9 cellular contexts compared by ENCODE assay signal in the genomic region with DNA sequence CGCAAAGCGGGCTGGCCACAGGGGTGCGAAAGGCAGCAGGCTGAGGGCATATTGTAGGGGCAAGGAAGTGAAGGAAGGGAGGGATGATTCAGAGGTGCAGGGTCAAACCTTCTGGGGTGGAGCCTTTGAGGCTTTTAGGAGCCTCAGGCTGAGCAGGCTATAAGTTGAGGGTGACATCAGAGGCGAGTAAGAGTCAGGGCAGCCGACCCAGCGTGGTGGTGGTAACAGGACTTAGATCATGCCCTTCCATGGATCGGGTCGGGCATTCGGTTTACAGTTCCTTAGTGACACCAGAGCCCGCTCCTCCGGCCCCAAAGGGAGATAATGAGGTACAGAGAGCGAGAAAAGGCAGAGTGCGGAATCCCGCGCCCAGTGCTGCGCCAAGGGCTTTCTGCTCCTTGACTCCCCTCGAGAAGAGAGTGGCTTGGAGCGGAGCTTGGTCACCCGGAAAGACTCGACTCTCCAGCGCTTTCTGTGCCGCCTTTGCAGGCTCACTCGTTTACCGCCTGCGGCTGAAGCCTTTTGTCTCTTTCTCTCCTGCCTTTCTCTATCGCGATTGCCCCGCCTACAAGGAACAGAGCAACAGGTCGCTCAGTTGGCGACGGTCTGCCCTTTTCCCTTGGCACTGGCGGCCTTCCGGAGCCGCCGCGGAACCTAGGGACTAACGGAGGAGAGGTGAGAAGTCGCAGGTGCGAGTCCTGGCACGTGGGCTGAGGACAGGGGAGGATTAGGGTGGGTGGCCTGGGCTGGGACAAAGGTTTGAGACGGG. TPM values are rescaled to one million over a fixed set of nuclear protein-coding genes. Genes with fewer than 3 reads are reported as not detected.
DNase-seq lines count a peak whose midpoint lies in the region; FAIRE-seq and TF ChIP-seq lines count a peak whose summit lies in the region.
"Had no signal": no experiment of that assay in that cellular context is flagged by ENCODE, and none has a peak within 500 bp of the region (broad histone marks: within the 10 kb centered on the region; RNA-seq: fewer than 3 reads in every experiment).

No MANE protein-coding gene starts in this region.

- peaks cover 48% of the 10 kb centered on the region for H3K4me1 Mint-ChIP-seq in activated T-helper 1 cell treated with anti-CD3 and anti-CD28 coated beads, Interleukin-12 subunit alpha, Interleukin-12 subunit beta, Interleukin-2, Interleukin-4 antibody, amounts not matched to agents 30 ng/mL and 10 ng/mL and 1 ng/mL, durations not matched to agents 14 hours and 24 hours and 36 hours (ENCODE audit: low read depth)
- H3K4me1 Mint-ChIP-seq in immature natural killer cell = peaks cover 46 to 48% of the 10 kb centered on the region in 2 donors

- peaks cover 38% of the 10 kb centered on the region for H3K36me3 Mint-ChIP-seq in activated T-helper 1 cell treated with anti-CD3 and anti-CD28 coated beads, Interleukin-12 subunit alpha, Interleukin-12 subunit beta, Interleukin-2, Interleukin-4 antibody, amounts not matched to agents 30 ng/mL and 10 ng/mL and 1 ng/mL, durations not matched to agents 14 hours and 24 hours and 36 hours (ENCODE audit: low read depth)
- H3K36me3 Mint-ChIP-seq in immature natural killer cell = peaks cover 6 to 12% (median 7%) of the 10 kb centered on the region in 3 donors

- H3K9me3 Mint-ChIP-seq in activated T-helper 1 cell treated with anti-CD3 and anti-CD28 coated beads, Interleukin-12 subunit alpha, Interleukin-12 subunit beta, Interleukin-2, Interleukin-4 antibody, amounts not matched to agents 30 ng/mL and 10 ng/mL and 1 ng/mL, durations not matched to agents 14 hours and 24 hours and 36 hours = no peaks in the 10 kb centered on the region
- no peaks in the 10 kb centered on the region for H3K9me3 Mint-ChIP-seq in immature natural killer cell

- peak overlapping the region; percentile 85 for H3K27ac Mint-ChIP-seq in activated T-helper 1 cell treated with anti-CD3 and anti-CD28 coated beads, Interleukin-12 subunit alpha, Interleukin-12 subunit beta, Interleukin-2, Interleukin-4 antibody, amounts not matched to agents 30 ng/mL and 10 ng/mL and 1 ng/mL, durations not matched to agents 14 hours and 24 hours and 36 hours
- peak overlapping the region; percentile 35 to 92 (median 78) for H3K27ac Mint-ChIP-seq in immature natural killer cell

- H3K4me2 ChIP-seq in GM23248 (ENCODE audit: unreplicated experiment) (peak overlapping the region; percentile 96), Karpas-422 (ENCODE audit: low read depth, low read length, poor library complexity, severe bottlenecking) (no peak overlapping the region)

- H3K9me3 ChIP-seq in GM23248 (ENCODE audit: low read depth) (no peaks in the 10 kb centered on the region), stomach (no peaks in the 10 kb centered on the region), Karpas-422 (ENCODE audit: low read length) (no peaks in the 10 kb centered on the region)

- H3K4me3 Mint-ChIP-seq in activated T-helper 1 cell treated with anti-CD3 and anti-CD28 coated beads, Interleukin-12 subunit alpha, Interleukin-12 subunit beta, Interleukin-2, Interleukin-4 antibody, amounts not matched to agents 30 ng/mL and 10 ng/mL and 1 ng/mL, durations not matched to agents 14 hours and 24 hours and 36 hours = peak overlapping the region; percentile 93
- peak overlapping the region; percentile 90 to 98 (median 93) for H3K4me3 Mint-ChIP-seq in immature natural killer cell

- no peaks in the 10 kb centered on the region for H3K79me2 ChIP-seq in GM23248 (ENCODE audit: insufficient read depth)
- H3K79me2 ChIP-seq in Karpas-422 (ENCODE audit: low read length) = peaks cover 11% of the 10 kb centered on the region

- 0 out of 2 replicates have a peak overlapping the region, but pooled peaks have one; percentile 4 for H3K9ac ChIP-seq in GM23248
- H3K9ac ChIP-seq in Karpas-422 (ENCODE audit: low read length) = no peak overlapping the region

- H3K27ac ChIP-seq in 22Rv1 (peak overlapping the region; percentile 97), GM23248 (no peak overlapping the region), stomach (peak overlapping the region in 2 of 5 donors; percentile 45 to 51), Karpas-422 (ENCODE audit: low read length) (no peak overlapping the region)

- no peaks in the 10 kb centered on the region for H3F3A ChIP-seq in GM23248 (ENCODE audit: insufficient read depth)

- H3K27me3 ChIP-seq in GM23248 (replicated peaks; ENCODE audit: insufficient read depth) = no peaks in the 10 kb centered on the region
- peaks cover 0 to 71% (median 30%) of the 10 kb centered on the region in 3 donors for H3K27me3 ChIP-seq in stomach
- no peaks in the 10 kb centered on the region for H3K27me3 ChIP-seq in Karpas-422 (ENCODE audit: low read length)

- TF ChIP-seq POLR2A in stomach (IDR thresholded peaks at IDR 0.05) = no peak

- DNase-seq in GM23248 (peak; percentile 63), immature natural killer cell (no peak), stomach (peak; percentile 40), Karpas-422 (no peak), D721Med (ENCODE audit: insufficient read length, low spot score) (no peak)
- DNase-seq in activated T-helper 1 cell treated with anti-CD3 and anti-CD28 coated beads, Interleukin-12 subunit alpha, Interleukin-12 subunit beta, Interleukin-2, Interleukin-4 antibody, amounts not matched to agents 30 ng/mL and 10 ng/mL and 1 ng/mL, durations not matched to agents 14 hours and 24 hours and 36 hours (ENCODE audit: low spot score) = no peak
- no peak for DNase-seq in effector CD4-positive, alpha-beta T cell

- in situ Hi-C loops in GM23248 (cut with MboI) = no loop called here

- intact Hi-C loops in activated T-helper 1 cell treated with anti-CD3 and anti-CD28 coated beads, Interleukin-12 subunit alpha, Interleukin-12 subunit beta, Interleukin-2, Interleukin-4 antibody, amounts not matched to agents 30 ng/mL and 10 ng/mL and 1 ng/mL, durations not matched to agents 14 hours and 24 hours and 36 hours (cut with micrococcal nuclease) = loop anchor here (1.0 kb wide), 4 partner anchors 9 to 31 kb away; a partner anchor contains a TSS
- intact Hi-C loops in stomach (cut with DNase I; ENCODE audit: low total_unique reads) = no loop called here

- H3K4me3 ChIP-seq in GM23248 (peak overlapping the region; percentile 68), stomach (peak overlapping the region; percentile 26 to 56 (median 41)), Karpas-422 (ENCODE audit: low read length) (no peak overlapping the region)

- H3K4me1 ChIP-seq in GM23248 (ENCODE audit: insufficient read depth) (peaks cover 10% of the 10 kb centered on the region), stomach (peaks cover 41 to 54% (median 52%) of the 10 kb centered on the region in 4 donors), Karpas-422 (ENCODE audit: low read length) (peaks cover 25% of the 10 kb centered on the region)

- FAIRE-seq in D721Med (lab: Jason Lieb, UNC) = no peak
- FAIRE-seq: colon had no signal

- no peak for TF ChIP-seq EP300 in stomach (IDR thresholded peaks at IDR 0.05)

- H3K9me2 ChIP-seq in GM23248 (ENCODE audit: insufficient read depth) (no peaks in the 10 kb centered on the region), Karpas-422 (replicated peaks; ENCODE audit: insufficient read depth, low read length) (no peaks in the 10 kb centered on the region)

- peaks cover 44% of the 10 kb centered on the region for H3K27me3 Mint-ChIP-seq in activated T-helper 1 cell treated with anti-CD3 and anti-CD28 coated beads, Interleukin-12 subunit alpha, Interleukin-12 subunit beta, Interleukin-2, Interleukin-4 antibody, amounts not matched to agents 30 ng/mL and 10 ng/mL and 1 ng/mL, durations not matched to agents 14 hours and 24 hours and 36 hours (ENCODE audit: insufficient read depth)
- peaks cover 8 to 15% (median 11%) of the 10 kb centered on the region in 3 donors for H3K27me3 Mint-ChIP-seq in immature natural killer cell (ENCODE audit: low read depth in 3 of 3)

- H2AFZ ChIP-seq in GM23248 = peak overlapping the region; percentile 68
- H2AFZ ChIP-seq in Karpas-422 (ENCODE audit: low read length) = no peak overlapping the region

- H4K20me1 ChIP-seq in GM23248 (ENCODE audit: insufficient read depth) = no peaks in the 10 kb centered on the region
- no peaks in the 10 kb centered on the region for H4K20me1 ChIP-seq in Karpas-422 (ENCODE audit: insufficient read depth, low read depth, low read length)

- H3K36me3 ChIP-seq in GM23248 (ENCODE audit: low read depth) (no peaks in the 10 kb centered on the region; the same call in 1 of the 2 replicates), stomach (peaks cover 4 to 10% (median 8%) of the 10 kb centered on the region in 4 donors), Karpas-422 (ENCODE audit: insufficient read depth, low read length) (peaks cover 6% of the 10 kb centered on the region; the same call in 1 of the 2 replicates)

- no peak for TF ChIP-seq CTCF in 22Rv1 (IDR thresholded peaks at IDR 0.05)
- TF ChIP-seq CTCF in stomach (IDR thresholded peaks at IDR 0.05) = no peak
- no peak for TF ChIP-seq CTCF in D721Med (IDR thresholded peaks at IDR 0.05; ENCODE audit: insufficient read depth, missing control alignments)

- 3% methylated on average over 38 to 41 of the region's 41 CpGs for WGBS in GM23248 (ENCODE audit: low coverage in 1 of 2, low lambda C conversion rate in 2 of 2, missing lambda C conversion rate in 2 of 2), 2 experiments
- WGBS in stomach, 5 donors = 2 to 3% (median 2%) methylated on average over 39 to 41 of the region's 41 CpGs

RNA-seq across cellular contexts. Expression of a gene that starts 0.7 kb away (rescaled TPM):
- total RNA-seq in GM23248 (2014; rRNA removed; shearing (Covaris generic)) = 0.38 and 4.6 TPM in 2 replicates
- polyA plus RNA-seq in GM23248 (2016; fragmentation: Nextera tagmentation; extraction: Ambion mirVana) (0.87 and 1.1 TPM in 2 replicates), immature natural killer cell (not detected), stomach (1 to 10 TPM; 1.1 to 2.3 (median 1.2) TPM)
- total RNA-seq in activated T-helper 1 cell treated with anti-CD3 and anti-CD28 coated beads, Interleukin-12 subunit alpha, Interleukin-12 subunit beta, Interleukin-2, Interleukin-4 antibody, amounts not matched to agents 30 ng/mL and 10 ng/mL and 1 ng/mL, durations not matched to agents 14 hours and 24 hours and 36 hours = 0.54 and 1.1 TPM in 2 replicates
- 1 to 10 TPM in 2 of 5 donors, not detected in 3; 1.1 to 2.6 TPM for total RNA-seq in stomach
- 7.2 and 15.8 TPM in 2 replicates for total RNA-seq in Karpas-422 (2014; rRNA removed; shearing (Covaris generic); ENCODE audit: low replicate concordance)

RNA-seq across cellular contexts. Expression of a gene that starts 8.8 kb away (rescaled TPM):
- 15.6 and 24.1 TPM in 2 replicates for total RNA-seq in GM23248 (2014; rRNA removed; shearing (Covaris generic))
- polyA plus RNA-seq in GM23248 (2016; fragmentation: Nextera tagmentation; extraction: Ambion mirVana) (23.5 and 24.8 TPM in 2 replicates), immature natural killer cell (10 to 100 TPM; 18.8 to 22.8 (median 19.5) TPM), stomach (10 to 100 TPM; 14.7 to 20.8 (median 18.1) TPM)
- total RNA-seq in activated T-helper 1 cell treated with anti-CD3 and anti-CD28 coated beads, Interleukin-12 subunit alpha, Interleukin-12 subunit beta, Interleukin-2, Interleukin-4 antibody, amounts not matched to agents 30 ng/mL and 10 ng/mL and 1 ng/mL, durations not matched to agents 14 hours and 24 hours and 36 hours = 41.9 and 45.0 TPM in 2 replicates
- total RNA-seq in stomach = 10 to 100 TPM in 2 of 5 donors, 1 to 10 TPM in 3; 1.9 to 49.6 (median 6.4) TPM
- 44.8 and 58.3 TPM in 2 replicates for total RNA-seq in Karpas-422 (2014; rRNA removed; shearing (Covaris generic); ENCODE audit: low replicate concordance)

RNA-seq across cellular contexts. Expression of a gene that starts 15.6 kb away (rescaled TPM):
- total RNA-seq in GM23248 (2014; rRNA removed; shearing (Covaris generic)) = not detected in 2 replicates
- not detected in 2 replicates for polyA plus RNA-seq in GM23248 (2016; fragmentation: Nextera tagmentation; extraction: Ambion mirVana)
- total RNA-seq in activated T-helper 1 cell treated with anti-CD3 and anti-CD28 coated beads, Interleukin-12 subunit alpha, Interleukin-12 subunit beta, Interleukin-2, Interleukin-4 antibody, amounts not matched to agents 30 ng/mL and 10 ng/mL and 1 ng/mL, durations not matched to agents 14 hours and 24 hours and 36 hours = 1.2 and 1.5 TPM in 2 replicates
- not detected for polyA plus RNA-seq in immature natural killer cell
- under 1 TPM in 1 of 5 donors, not detected in 4; 0.73 TPM for total RNA-seq in stomach
- polyA plus RNA-seq in stomach = under 1 TPM in 1 of 3 donors, not detected in 2; 0.28 TPM
- total RNA-seq in Karpas-422 (2014; rRNA removed; shearing (Covaris generic); ENCODE audit: low replicate concordance) = 0.25 and 2.5 TPM in 2 replicates

RNA-seq across cellular contexts. Expression of a gene that starts 15.8 kb away (rescaled TPM):
- 15.9 and 17.7 TPM in 2 replicates for total RNA-seq in GM23248 (2014; rRNA removed; shearing (Covaris generic))
- polyA plus RNA-seq in GM23248 (2016; fragmentation: Nextera tagmentation; extraction: Ambion mirVana) (14.2 and 20.4 TPM in 2 replicates), immature natural killer cell (10 to 100 TPM; 15.9 to 35.1 (median 31.9) TPM), stomach (10 to 100 TPM; 10.5 to 11.4 (median 10.8) TPM)
- 30.2 and 32.2 TPM in 2 replicates for total RNA-seq in activated T-helper 1 cell treated with anti-CD3 and anti-CD28 coated beads, Interleukin-12 subunit alpha, Interleukin-12 subunit beta, Interleukin-2, Interleukin-4 antibody, amounts not matched to agents 30 ng/mL and 10 ng/mL and 1 ng/mL, durations not matched to agents 14 hours and 24 hours and 36 hours
- total RNA-seq in stomach = 10 to 100 TPM in 4 of 5 donors, 1 to 10 TPM in 1; 4.7 to 91.2 (median 20.5) TPM
- 47.5 and 54.9 TPM in 2 replicates for total RNA-seq in Karpas-422 (2014; rRNA removed; shearing (Covaris generic); ENCODE audit: low replicate concordance)

RNA-seq across cellular contexts. Expression of a gene that starts 15.9 kb away (rescaled TPM):
- total RNA-seq in GM23248 (2014; rRNA removed; shearing (Covaris generic)) = 5.1 and 12.8 TPM in 2 replicates
- 6.4 and 6.8 TPM in 2 replicates for polyA plus RNA-seq in GM23248 (2016; fragmentation: Nextera tagmentation; extraction: Ambion mirVana)
- total RNA-seq in activated T-helper 1 cell treated with anti-CD3 and anti-CD28 coated beads, Interleukin-12 subunit alpha, Interleukin-12 subunit beta, Interleukin-2, Interleukin-4 antibody, amounts not matched to agents 30 ng/mL and 10 ng/mL and 1 ng/mL, durations not matched to agents 14 hours and 24 hours and 36 hours = 30.4 and 36.3 TPM in 2 replicates
- 10 to 100 TPM in 1 of 3 donors, 1 to 10 TPM in 2; 4.1 to 16.6 (median 4.4) TPM for polyA plus RNA-seq in immature natural killer cell
- 10 to 100 TPM; 19.1 to 78.2 (median 51.3) TPM for total RNA-seq in stomach
- 1 to 10 TPM; 3.2 to 3.4 (median 3.2) TPM for polyA plus RNA-seq in stomach
- total RNA-seq in Karpas-422 (2014; rRNA removed; shearing (Covaris generic); ENCODE audit: low replicate concordance) = 47.7 and 50.5 TPM in 2 replicates

Comparison
In these comparisons a context has a peak if more than half of its experiments do, and no peak if none do; other contexts are left out.
1. DNase-seq: peak in GM23248 (single experiment) and stomach (single experiment); none in activated T-helper 1 cell treated with anti-CD3 and anti-CD28 coated beads, Interleukin-12 subunit alpha, Interleukin-12 subunit beta, Interleukin-2, Interleukin-4 antibody, amounts not matched to agents 30 ng/mL and 10 ng/mL and 1 ng/mL, durations not matched to agents 14 hours and 24 hours and 36 hours (single experiment), immature natural killer cell (0 of 3), Karpas-422 (single experiment), effector CD4-positive, alpha-beta T cell (single experiment) and D721Med (single experiment).